7 cellular contexts compared by ENCODE assay signal in genomic region chr10:2633630-2634029, GRCh38.
"Had no signal": no experiment of that assay in that cellular context is flagged by ENCODE, and none has a peak within 500 bp of the region (broad histone marks: within the 10 kb centered on the region; RNA-seq: fewer than 3 reads in every experiment).

No MANE protein-coding gene starts in this region.

- FAIRE-seq: HTR-8/SVneo had no signal

- H3K4me2 ChIP-seq: KMS-11 had no signal

- DNase-seq: H7, HCEC 1CT, IMR-90, Karpas-422, KBM-7 had no signal

- H3K9ac ChIP-seq: KMS-11 had no signal

- H3K27ac ChIP-seq: KMS-11 had no signal
